ENCODE assay signal across 1 cellular context in the genomic region with DNA sequence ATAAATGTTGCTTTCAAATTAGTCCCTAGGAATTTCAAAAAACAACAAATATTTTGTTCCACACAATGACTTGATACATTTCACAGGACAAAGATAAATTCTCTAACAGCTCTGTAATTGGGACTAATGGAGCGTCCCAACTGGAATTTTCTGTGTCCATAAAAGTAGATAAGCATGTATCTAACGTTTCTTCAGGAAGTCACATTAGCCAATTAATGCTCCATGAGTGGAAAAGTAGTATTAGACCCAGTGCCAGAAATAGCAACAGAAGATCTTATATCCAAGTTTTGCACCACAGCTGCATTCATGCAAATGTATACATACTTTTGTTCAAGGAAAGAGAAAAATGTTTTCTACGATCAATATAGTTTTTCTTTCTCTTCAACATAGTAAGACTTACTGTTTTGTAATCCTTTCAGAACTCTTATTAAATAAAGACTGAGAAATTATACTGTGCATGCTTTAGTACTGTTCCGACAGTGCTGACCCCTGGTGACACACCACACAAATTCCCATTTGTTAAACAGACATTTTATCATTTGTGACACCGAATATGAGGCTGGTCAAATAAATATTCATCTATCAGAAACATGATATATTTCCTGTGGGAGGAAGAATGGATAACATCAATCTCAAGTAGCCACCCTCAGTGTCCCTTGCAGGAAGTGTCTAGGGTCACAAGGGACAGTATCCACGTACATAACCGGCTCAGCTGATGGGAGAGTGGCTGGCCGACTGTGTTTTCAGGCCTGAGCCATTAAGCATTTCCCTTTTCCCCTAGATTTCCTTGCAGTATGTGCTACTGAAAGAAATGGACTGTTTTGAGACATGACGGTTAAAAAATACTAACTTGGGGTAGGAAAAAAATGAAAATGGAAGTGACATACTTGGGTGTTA.
TF ChIP-seq lines count a peak whose summit lies in the region.

No MANE protein-coding gene starts in this region.

TF ChIP-seq in HepG2, 621 proteins besides CTCF, POLR2A, EP300 and RAD21 (continued from another document):
- TF ChIP-seq ZBTB1 (CRISPR knock-in tag; IDR thresholded peaks at IDR 0.05; ENCODE audit: borderline replicate concordance): no peak
- TF ChIP-seq, protein P1, sequence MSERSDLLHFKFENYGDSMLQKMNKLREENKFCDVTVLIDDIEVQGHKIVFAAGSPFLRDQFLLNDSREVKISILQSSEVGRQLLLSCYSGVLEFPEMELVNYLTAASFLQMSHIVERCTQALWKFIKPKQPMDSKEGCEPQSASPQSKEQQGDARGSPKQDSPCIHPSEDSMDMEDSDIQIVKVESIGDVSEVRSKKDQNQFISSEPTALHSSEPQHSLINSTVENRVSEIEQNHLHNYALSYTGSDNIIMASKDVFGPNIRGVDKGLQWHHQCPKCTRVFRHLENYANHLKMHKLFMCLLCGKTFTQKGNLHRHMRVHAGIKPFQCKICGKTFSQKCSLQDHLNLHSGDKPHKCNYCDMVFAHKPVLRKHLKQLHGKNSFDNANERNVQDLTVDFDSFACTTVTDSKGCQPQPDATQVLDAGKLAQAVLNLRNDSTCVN (CRISPR knock-in tag; IDR thresholded peaks at IDR 0.05; ENCODE audit: borderline replicate concordance): no peak
- TF ChIP-seq ZNF382 (CRISPR knock-in tag; IDR thresholded peaks at IDR 0.05; ENCODE audit: borderline replicate concordance): no peak
- TF ChIP-seq ZNF660 (CRISPR knock-in tag; IDR thresholded peaks at IDR 0.05; ENCODE audit: borderline replicate concordance, low read depth): no peak
- no peak for TF ChIP-seq SP140L (CRISPR knock-in tag; IDR thresholded peaks at IDR 0.05; ENCODE audit: borderline replicate concordance)
- TF ChIP-seq ZNF768 (CRISPR knock-in tag; IDR thresholded peaks at IDR 0.05): no peak
- TF ChIP-seq TGIF2 (CRISPR knock-in tag; IDR thresholded peaks at IDR 0.05): no peak
- TF ChIP-seq, protein P2, sequence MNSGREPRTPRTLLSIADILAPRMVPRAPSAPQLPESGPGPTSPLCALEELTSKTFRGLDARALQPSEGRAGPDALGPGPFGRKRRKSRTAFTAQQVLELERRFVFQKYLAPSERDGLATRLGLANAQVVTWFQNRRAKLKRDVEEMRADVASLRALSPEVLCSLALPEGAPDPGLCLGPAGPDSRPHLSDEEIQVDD (CRISPR knock-in tag; IDR thresholded peaks at IDR 0.05; ENCODE audit: borderline replicate concordance): no peak
- TF ChIP-seq SP2 (CRISPR knock-in tag; IDR thresholded peaks at IDR 0.05): no peak
- TF ChIP-seq, protein P3, sequence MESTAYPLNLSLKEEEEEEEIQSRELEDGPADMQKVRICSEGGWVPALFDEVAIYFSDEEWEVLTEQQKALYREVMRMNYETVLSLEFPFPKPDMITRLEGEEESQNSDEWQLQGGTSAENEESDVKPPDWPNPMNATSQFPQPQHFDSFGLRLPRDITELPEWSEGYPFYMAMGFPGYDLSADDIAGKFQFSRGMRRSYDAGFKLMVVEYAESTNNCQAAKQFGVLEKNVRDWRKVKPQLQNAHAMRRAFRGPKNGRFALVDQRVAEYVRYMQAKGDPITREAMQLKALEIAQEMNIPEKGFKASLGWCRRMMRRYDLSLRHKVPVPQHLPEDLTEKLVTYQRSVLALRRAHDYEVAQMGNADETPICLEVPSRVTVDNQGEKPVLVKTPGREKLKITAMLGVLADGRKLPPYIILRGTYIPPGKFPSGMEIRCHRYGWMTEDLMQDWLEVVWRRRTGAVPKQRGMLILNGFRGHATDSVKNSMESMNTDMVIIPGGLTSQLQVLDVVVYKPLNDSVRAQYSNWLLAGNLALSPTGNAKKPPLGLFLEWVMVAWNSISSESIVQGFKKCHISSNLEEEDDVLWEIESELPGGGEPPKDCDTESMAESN (CRISPR knock-in tag; conservative IDR thresholded peaks at IDR 0.05): no peak
- no peak for TF ChIP-seq ARNT (IDR thresholded peaks at IDR 0.05)
- no peak for TF ChIP-seq ZNF333 (CRISPR knock-in tag; IDR thresholded peaks at IDR 0.05; ENCODE audit: borderline replicate concordance)
